8 cellular contexts compared by ENCODE assay signal in genomic region chr15:90530250-90531051, GRCh38. TPM values are rescaled to one million over a fixed set of nuclear protein-coding genes. Genes with fewer than 3 reads are reported as not detected.
DNase-seq lines count a peak whose midpoint lies in the region; ATAC-seq and TF ChIP-seq lines count a peak whose summit lies in the region.

No MANE protein-coding gene starts in this region.

- peak overlapping the region; percentile 93 for H3K4me3 Mint-ChIP-seq in central memory CD8-positive, alpha-beta T cell

- H3K79me2 ChIP-seq in DOHH2 (ENCODE audit: control insufficient read depth, low read length), result peaks cover 47% of the 10 kb centered on the region

- peak overlapping the region; percentile 85 for H3K4me2 ChIP-seq in DOHH2 (ENCODE audit: low read length)

- H4K20me1 ChIP-seq in DOHH2 (ENCODE audit: control insufficient read depth, insufficient read depth, low read depth, low read length), result 0 out of 2 replicates have a peak, but pooled peaks cover 4% of the 10 kb centered on the region

- H3K9me2 ChIP-seq in DOHH2 (replicated peaks; ENCODE audit: control insufficient read depth, low read length), result no peaks in the 10 kb centered on the region

- H3K9me3 ChIP-seq in DOHH2 (ENCODE audit: control insufficient read depth, insufficient read depth, low read length) (no peaks in the 10 kb centered on the region), HUES64 (ENCODE audit: insufficient read depth, low read depth, low read length) (no peaks in the 10 kb centered on the region)

- under 1% methylated on average over 76 of the region's 76 CpGs for WGBS in HUES64

- peak overlapping the region; percentile 90 for H3K27ac Mint-ChIP-seq in central memory CD8-positive, alpha-beta T cell (ENCODE audit: low read depth)

- H3K4me3 ChIP-seq in DOHH2 (ENCODE audit: low read length) (peak overlapping the region; percentile 88), HUES64 (ENCODE audit: low read length) (peak overlapping the region; percentile 75), WI38 (ENCODE audit: low read depth, low read length) (peak overlapping the region; percentile 90), kidney epithelial cell (ENCODE audit: low read depth, low read length) (peak overlapping the region; percentile 71)

- H3K27me3 ChIP-seq in DOHH2 (ENCODE audit: control insufficient read depth, low read length), result no peaks in the 10 kb centered on the region
- peaks cover 45% of the 10 kb centered on the region for H3K27me3 ChIP-seq in HUES64 (ENCODE audit: insufficient read depth, low read length)
- H3K27me3 ChIP-seq in kidney epithelial cell (ENCODE audit: control insufficient read depth, insufficient read depth, low read length), result no peaks in the 10 kb centered on the region

- H3K36me3 ChIP-seq in DOHH2 (ENCODE audit: control insufficient read depth, low read length), result no peaks in the 10 kb centered on the region
- H3K36me3 ChIP-seq in HUES64 (ENCODE audit: insufficient read depth, low read length), result no peaks in the 10 kb centered on the region
- no peaks in the 10 kb centered on the region for H3K36me3 ChIP-seq in kidney epithelial cell (ENCODE audit: control insufficient read depth, insufficient read depth, low read length)

- no peaks in the 10 kb centered on the region for H3K9me3 Mint-ChIP-seq in central memory CD8-positive, alpha-beta T cell

- peaks cover 49% of the 10 kb centered on the region for H3K4me1 Mint-ChIP-seq in central memory CD8-positive, alpha-beta T cell

- no peak overlapping the region for H3K27ac ChIP-seq in DOHH2 (ENCODE audit: low read depth, low read length)
- no peak overlapping the region for H3K27ac ChIP-seq in HUES64 (ENCODE audit: low read depth, low read length)

- H3K4me1 ChIP-seq in DOHH2 (ENCODE audit: control insufficient read depth, low read length) (peaks cover 19% of the 10 kb centered on the region), HUES64 (ENCODE audit: insufficient read depth, low read length) (no peaks in the 10 kb centered on the region)

- H3K27me3 Mint-ChIP-seq in central memory CD8-positive, alpha-beta T cell, result no peaks in the 10 kb centered on the region

- H3K36me3 Mint-ChIP-seq in central memory CD8-positive, alpha-beta T cell (ENCODE audit: insufficient read depth), result peaks cover 5% of the 10 kb centered on the region

- TF ChIP-seq CTCF in DOHH2 (IDR thresholded peaks at IDR 0.05; ENCODE audit: low read depth, low read length, poor library complexity, severe bottlenecking), result no peak
- no peak for TF ChIP-seq CTCF in WI38 (IDR thresholded peaks at IDR 0.05; ENCODE audit: low read depth, low read length)
- TF ChIP-seq CTCF in kidney epithelial cell (IDR thresholded peaks at IDR 0.05; ENCODE audit: insufficient read depth, low read length, poor library complexity, severe bottlenecking), result no peak

- 0 out of 2 replicates have a peak, but pooled peaks cover 2% of the 10 kb centered on the region for H3F3A ChIP-seq in DOHH2 (ENCODE audit: control insufficient read depth, insufficient read depth)

- peak; percentile 43 for ATAC-seq in GM21526 (IDR thresholded peaks at IDR 0.05; ENCODE audit: low FRiP score, unreplicated experiment)
- ATAC-seq in central memory CD8-positive, alpha-beta T cell (replicated peaks; ENCODE audit: extremely low read depth, poor library complexity, severe bottlenecking), result peak; percentile 49

- peak; percentile 18 to 39 for DNase-seq in central memory CD8-positive, alpha-beta T cell (ENCODE audit: low spot score in 2 of 2)
- no peak for DNase-seq in kidney epithelial cell (ENCODE audit: low read depth)
- DNase-seq in stimulated activated CD4-positive, alpha-beta T cell treated with anti-CD3 and anti-CD28 coated beads, Interleukin-15, amount 100 ng/mL, for 24 hours, result peak; percentile 67
- no peak for DNase-seq in NCI-H446 (lab: John Stamatoyannopoulos, UW)

- peak overlapping the region; percentile 61; the same call in 1 of the 2 replicates for H3K9ac ChIP-seq in HUES64 (ENCODE audit: low read depth, low read length)

RNA-seq across cellular contexts. Expression of gene CRTC3, which starts 0.7 kb away (rescaled TPM):
- polyA plus RNA-seq in HUES64 (2013, experiment 1 of 2), result 4.8 TPM
- 7.5 TPM for polyA plus RNA-seq in HUES64 (2013, experiment 2 of 2)
- 14.1 and 18.8 TPM in 2 replicates for total RNA-seq in kidney epithelial cell

Comparison
In these comparisons a context has a peak if more than half of its experiments do, and no peak if none do; other contexts are left out.
1. DNase-seq: peak in central memory CD8-positive, alpha-beta T cell (2 of 2) and stimulated activated CD4-positive, alpha-beta T cell treated with anti-CD3 and anti-CD28 coated beads, Interleukin-15, amount 100 ng/mL, for 24 hours (single experiment); none in kidney epithelial cell (single experiment) and NCI-H446 (0 of 2).
2. Peak in every context shown above with its lines, with median percentiles within 50 percentile points of each other: H3K4me3 ChIP-seq.